Comparison of ENCODE assay signal across 16 cellular contexts in the genomic region with DNA sequence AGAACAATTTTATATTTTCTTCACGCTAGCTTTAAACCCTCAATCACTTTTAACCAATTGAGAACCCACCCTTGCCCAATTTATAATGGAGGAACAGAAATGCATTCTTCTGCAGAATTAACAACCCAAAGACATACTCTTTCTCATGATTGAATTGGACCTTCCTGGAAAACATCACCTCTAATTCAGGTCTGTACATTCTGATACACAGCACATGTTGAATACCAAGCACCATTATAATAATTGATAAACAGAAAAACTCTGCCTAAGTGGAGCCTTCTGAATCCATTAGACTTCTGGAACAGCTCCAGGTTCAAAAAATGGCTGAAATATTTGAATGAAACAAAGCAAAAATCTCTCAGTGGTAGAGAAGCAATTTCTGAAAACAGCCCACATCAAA.
"Had no signal": no experiment of that assay in that cellular context is flagged by ENCODE, and none has a peak within 500 bp of the region (broad histone marks: within the 10 kb centered on the region; RNA-seq: fewer than 3 reads in every experiment).

No MANE protein-coding gene starts in this region.

- H3K36me3 Mint-ChIP-seq: immature natural killer cell, natural killer cell had no signal

- H3K27ac ChIP-seq: body of pancreas had no signal

- H3K9me3 ChIP-seq: body of pancreas, esophagus squamous epithelium had no signal

- H3K27ac Mint-ChIP-seq: activated CD8-positive, alpha-beta memory T cell treated with anti-CD3 and anti-CD28 coated beads, Interleukin-2, amount 10 ng/mL, durations not matched to agents 7 days and 5 days; immature natural killer cell; natural killer cell had no signal

- H3K27me3 Mint-ChIP-seq: activated CD8-positive, alpha-beta memory T cell treated with anti-CD3 and anti-CD28 coated beads, Interleukin-2, amount 10 ng/mL, durations not matched to agents 7 days and 5 days had no signal

- H3K4me1 Mint-ChIP-seq: immature natural killer cell, natural killer cell had no signal

- H3K27me3 ChIP-seq: body of pancreas, esophagus squamous epithelium had no signal

- H3K36me3 ChIP-seq: esophagus squamous epithelium had no signal

- H3K4me3 Mint-ChIP-seq: activated CD8-positive, alpha-beta memory T cell treated with anti-CD3 and anti-CD28 coated beads, Interleukin-2, amount 10 ng/mL, durations not matched to agents 7 days and 5 days; activated T-cell treated with anti-CD3 and anti-CD28 coated beads, Interleukin-2, amount 50 U/mL, for 4 hours; immature natural killer cell; natural killer cell had no signal

- ATAC-seq: activated CD8-positive, alpha-beta memory T cell treated with anti-CD3 and anti-CD28 coated beads, Interleukin-2, amount 10 ng/mL, durations not matched to agents 7 days and 5 days; activated T-cell treated with anti-CD3 and anti-CD28 coated beads, Interleukin-2, amount 50 U/mL, for 4 hours; body of pancreas; natural killer cell; Right ventricle myocardium inferior; sciatic nerve had no signal

- H3K9me3 Mint-ChIP-seq: immature natural killer cell, natural killer cell had no signal

- H3K4me3 ChIP-seq: body of pancreas, esophagus squamous epithelium, smooth muscle cell had no signal

- DNase-seq: activated CD4-positive, CD25-positive, alpha-beta regulatory T cell; activated CD8-positive, alpha-beta memory T cell treated with anti-CD3 and anti-CD28 coated beads, Interleukin-2, amount 10 ng/mL, durations not matched to agents 7 days and 5 days; activated T-cell treated with anti-CD3 and anti-CD28 coated beads, Interleukin-2, amount 50 U/mL, for 4 hours; amniotic stem cell; body of pancreas; dermis blood vessel endothelial cell; effector memory CD4-positive, alpha-beta T cell; esophagus squamous epithelium; immature natural killer cell; mesendoderm; natural killer cell; nucleus accumbens; stimulated activated CD4-positive, alpha-beta T cell treated with anti-CD3 and anti-CD28 coated beads, Interleukin-4, amount 100 ng/mL, for 1 hour had no signal
